ENCODE assay signal across 8 cellular contexts in the genomic region with DNA sequence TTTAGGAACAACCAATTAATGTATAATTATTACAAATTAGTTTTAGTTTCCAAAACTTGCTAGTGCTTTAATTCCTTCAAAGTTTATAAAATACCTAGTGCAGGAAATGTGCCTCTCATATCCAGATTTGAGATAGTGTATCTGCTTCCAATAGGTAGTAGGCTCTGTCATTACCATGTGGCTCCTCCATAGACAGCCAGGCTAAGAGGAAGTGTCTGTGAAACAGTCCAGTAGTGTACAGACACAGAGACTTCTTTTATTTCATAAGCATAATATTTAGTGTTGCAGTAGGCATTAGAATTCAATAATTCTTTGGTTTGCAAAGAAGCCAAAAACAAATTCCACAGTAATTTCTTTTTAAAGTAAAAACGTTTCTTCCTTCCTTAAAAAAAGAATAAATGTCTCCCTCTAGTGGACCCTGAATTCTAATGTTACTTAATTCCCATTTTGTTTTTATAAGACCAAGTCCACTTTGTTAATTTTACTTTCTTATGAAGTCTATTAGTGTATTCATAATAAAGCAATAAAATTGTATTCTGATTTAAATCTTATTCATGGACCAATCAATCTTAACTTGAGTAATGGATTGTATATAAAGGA.
DNase-seq lines count a peak whose midpoint lies in the region; ATAC-seq and TF ChIP-seq lines count a peak whose summit lies in the region.

No MANE protein-coding gene starts in this region.

- H3K4me3 ChIP-seq in Karpas-422 (ENCODE audit: low read length): no peak overlapping the region
- no peak overlapping the region for H3K4me3 ChIP-seq in adrenal gland
- H3K4me3 ChIP-seq in lower lobe of right lung: no peak overlapping the region

- H3K27me3 ChIP-seq in Karpas-422 (ENCODE audit: low read length): no peaks in the 10 kb centered on the region
- no peaks in the 10 kb centered on the region for H3K27me3 ChIP-seq in adrenal gland
- no peaks in the 10 kb centered on the region for H3K27me3 ChIP-seq in lower lobe of right lung (ENCODE audit: low read depth)

- no peak for ATAC-seq in lower lobe of right lung
- ATAC-seq in GM18870 (IDR thresholded peaks at IDR 0.05; ENCODE audit: unreplicated experiment): no peak

- H3K36me3 Mint-ChIP-seq in Calu3 (ENCODE audit: insufficient read depth, unreplicated experiment): no peaks in the 10 kb centered on the region

- H3K27me3 Mint-ChIP-seq in Calu3 (ENCODE audit: unreplicated experiment): no peaks in the 10 kb centered on the region

- no peak overlapping the region for H3K4me3 Mint-ChIP-seq in Calu3 (ENCODE audit: low read depth, unreplicated experiment)

- DNase-seq in Calu3 (no peak), Karpas-422 (peak; percentile 65), adrenal gland (no peak), lower lobe of right lung (no peak), NCI-H2196 (lab: John Stamatoyannopoulos, UW; ENCODE audit: unreplicated experiment) (no peak), globus pallidus (ENCODE audit: low spot score) (no peak), NCI-H1092 (lab: John Stamatoyannopoulos, UW) (no peak)

- H3K9ac ChIP-seq in Karpas-422 (ENCODE audit: low read length): no peak overlapping the region

- no peaks in the 10 kb centered on the region for H4K20me1 ChIP-seq in Karpas-422 (ENCODE audit: insufficient read depth, low read depth, low read length)

- no TSS peak for BruUV-seq in Calu3 (replicated peaks; lab: Mats Ljungman, UMichigan)

- peaks cover 7% of the 10 kb centered on the region; the same call in 1 of the 2 replicates for H3K4me1 ChIP-seq in Karpas-422 (ENCODE audit: low read length)
- H3K4me1 ChIP-seq in adrenal gland (replicated peaks in 1 of 2): peaks cover 0 to 4% of the 10 kb centered on the region in 2 donors
- H3K4me1 ChIP-seq in lower lobe of right lung: peaks cover 15% of the 10 kb centered on the region

- H3K27ac ChIP-seq in Karpas-422 (ENCODE audit: low read length): no peak overlapping the region
- no peak overlapping the region for H3K27ac ChIP-seq in adrenal gland
- H3K27ac ChIP-seq in lower lobe of right lung: no peak overlapping the region

- no peak overlapping the region for H3K27ac Mint-ChIP-seq in Calu3 (ENCODE audit: unreplicated experiment)

- intact Hi-C loops in Calu3 (cut with micrococcal nuclease; ENCODE audit: unreplicated experiment): no loop called here
- intact Hi-C loops in adrenal gland (cut with DNase I): no loop called here
- intact Hi-C loops in lower lobe of right lung (cut with DNase I): no loop called here

- no peaks in the 10 kb centered on the region for H3K9me3 Mint-ChIP-seq in Calu3 (ENCODE audit: low read depth, unreplicated experiment)

- peaks cover 33% of the 10 kb centered on the region for H3K4me1 Mint-ChIP-seq in Calu3 (ENCODE audit: low read depth, unreplicated experiment)

- H3K9me3 ChIP-seq in Karpas-422 (ENCODE audit: low read length) (no peaks in the 10 kb centered on the region), adrenal gland (replicated peaks in 1 of 3) (no peaks in the 10 kb centered on the region), lower lobe of right lung (peaks cover 6% of the 10 kb centered on the region)

- TF ChIP-seq CTCF in Calu3 (IDR thresholded peaks at IDR 0.05; ENCODE audit: unreplicated experiment): peak; percentile 23
- peak; percentile 19 to 61 (median 51) for TF ChIP-seq CTCF in adrenal gland (IDR thresholded peaks at IDR 0.05)
- peak; percentile 23 for TF ChIP-seq CTCF in lower lobe of right lung (IDR thresholded peaks at IDR 0.05)

- H3K4me2 ChIP-seq in Karpas-422 (ENCODE audit: low read depth, low read length, poor library complexity, severe bottlenecking): no peak overlapping the region

- whole genome bisulfite sequencing in adrenal gland, 4 donors: 7 to 18% (median 13%) methylated on average over 1 of the region's 1 CpG

- H2AFZ ChIP-seq in Karpas-422 (ENCODE audit: low read length): no peak overlapping the region

- no peaks in the 10 kb centered on the region for H3K36me3 ChIP-seq in Karpas-422 (ENCODE audit: insufficient read depth, low read length)
- H3K36me3 ChIP-seq in adrenal gland (replicated peaks in 1 of 2): no peaks in the 10 kb centered on the region
- H3K36me3 ChIP-seq in lower lobe of right lung: no peaks in the 10 kb centered on the region

- CTCF ChIA-PET in Calu3 (lab: Charles Lee): no interaction called here

- H3K79me2 ChIP-seq in Karpas-422 (ENCODE audit: low read length): no peaks in the 10 kb centered on the region

- TF ChIP-seq POLR2A in adrenal gland (IDR thresholded peaks at IDR 0.05): no peak

- H3K9me2 ChIP-seq in Karpas-422 (replicated peaks; ENCODE audit: insufficient read depth, low read length): no peaks in the 10 kb centered on the region
